In genomic region chr2:112031916-112032582, GRCh38 we compare ENCODE assay signal across 8 cellular contexts. TPM values are rescaled to one million over a fixed set of nuclear protein-coding genes. Genes with fewer than 3 reads are reported as not detected.
DNase-seq lines count a peak whose midpoint lies in the region; ATAC-seq, FAIRE-seq and TF ChIP-seq lines count a peak whose summit lies in the region.

No MANE protein-coding gene starts in this region.

- H3K79me2 ChIP-seq in hepatocyte (no peaks in the 10 kb centered on the region), smooth muscle cell (ENCODE audit: low read depth) (no peaks in the 10 kb centered on the region)

- TF ChIP-seq CTCF in VCaP (conservative IDR thresholded peaks at IDR 0.05), result no peak
- TF ChIP-seq CTCF in hepatocyte (IDR thresholded peaks at IDR 0.05; ENCODE audit: poor library complexity), result no peak
- no peak for TF ChIP-seq CTCF in smooth muscle cell (IDR thresholded peaks at IDR 0.05; ENCODE audit: borderline replicate concordance, insufficient read depth, poor library complexity, severe bottlenecking)
- TF ChIP-seq CTCF in kidney (IDR thresholded peaks at IDR 0.05; ENCODE audit: borderline replicate concordance, extremely low read depth, insufficient read depth), result no peak
- no peak for TF ChIP-seq CTCF in GM10248 (IDR thresholded peaks at IDR 0.05; ENCODE audit: control extremely low read depth, extremely low read depth, low read depth, missing control alignments)

- 33% methylated on average over 11 of the region's 11 CpGs for WGBS in hepatocyte (ENCODE audit: low lambda C conversion rate, missing lambda C conversion rate)
- 39% methylated on average over 11 of the region's 11 CpGs for WGBS in smooth muscle cell (ENCODE audit: low lambda C conversion rate)

- no peaks in the 10 kb centered on the region for H3K36me3 ChIP-seq in hepatocyte (replicated peaks; ENCODE audit: insufficient read depth, low read depth)
- no peaks in the 10 kb centered on the region for H3K36me3 ChIP-seq in smooth muscle cell (ENCODE audit: low read depth)
- H3K36me3 ChIP-seq in kidney (ENCODE audit: control insufficient read depth in 1 of 2, insufficient read depth in 2 of 2, low read length in 2 of 2), result peaks cover 0 to 2% of the 10 kb centered on the region in 2 donors

- FAIRE-seq in kidney (lab: Jason Lieb, UNC), result no peak

- H2AFZ ChIP-seq in hepatocyte (no peak overlapping the region), smooth muscle cell (ENCODE audit: low read depth) (peak overlapping the region; percentile 44)

- H3K4me3 ChIP-seq in hepatocyte (no peak overlapping the region), smooth muscle cell (peak overlapping the region; percentile 28), kidney (ENCODE audit: low read length in 2 of 2) (peak overlapping the region in 1 of 2 donors; percentile 5)

- ATAC-seq in HG02763 (IDR thresholded peaks at IDR 0.05; ENCODE audit: unreplicated experiment) (no peak), GM18502 (IDR thresholded peaks at IDR 0.05; ENCODE audit: poor library complexity, unreplicated experiment) (no peak)

- peaks cover 34% of the 10 kb centered on the region for H3F3A ChIP-seq in smooth muscle cell (ENCODE audit: low read depth)

- H3K9ac ChIP-seq in smooth muscle cell (ENCODE audit: low read depth) (no peak overlapping the region), kidney (ENCODE audit: low read length in 2 of 2) (no peak overlapping the region)

- no peaks in the 10 kb centered on the region for H4K20me1 ChIP-seq in hepatocyte (ENCODE audit: insufficient read depth, poor library complexity, severe bottlenecking)
- no peaks in the 10 kb centered on the region for H4K20me1 ChIP-seq in smooth muscle cell (ENCODE audit: low read depth)

- H3K27me3 ChIP-seq in hepatocyte, result no peaks in the 10 kb centered on the region
- no peaks in the 10 kb centered on the region for H3K27me3 ChIP-seq in smooth muscle cell (ENCODE audit: low read depth)

- CTCF ChIA-PET in GM10248 (lab: Yijun Ruan, JAX), result interaction anchor here (1.0 to 1.5 kb wide), 2 partner anchors 13 to 15 kb away, joined by 3 to 4 read pairs; no protein-coding TSS in a partner anchor

- H3K4me2 ChIP-seq in hepatocyte (peak overlapping the region; percentile 30), smooth muscle cell (peak overlapping the region; percentile 79)

- H3K27ac ChIP-seq in VCaP, result peak overlapping the region; percentile 79
- H3K27ac ChIP-seq in hepatocyte, result peak overlapping the region; percentile 71
- peak overlapping the region; percentile 82 for H3K27ac ChIP-seq in smooth muscle cell (ENCODE audit: low read depth)
- H3K27ac ChIP-seq in kidney (ENCODE audit: low read depth in 2 of 2, low read length in 2 of 2), result peak overlapping the region in 1 of 2 donors; percentile 39

- POLR2A ChIA-PET in GM10248 (lab: Yijun Ruan, JAX), result no interaction called here

- H3K9me3 ChIP-seq in hepatocyte (ENCODE audit: low read depth), result no peaks in the 10 kb centered on the region
- no peaks in the 10 kb centered on the region for H3K9me3 ChIP-seq in smooth muscle cell (replicated peaks; ENCODE audit: low read depth)
- no peaks in the 10 kb centered on the region for H3K9me3 ChIP-seq in kidney (ENCODE audit: control insufficient read depth in 1 of 2, low read length in 2 of 2)

- H3K4me1 ChIP-seq in hepatocyte (ENCODE audit: insufficient read depth) (peaks cover 22% of the 10 kb centered on the region), smooth muscle cell (ENCODE audit: low read depth) (peaks cover 20% of the 10 kb centered on the region), kidney (ENCODE audit: control insufficient read depth in 1 of 2, insufficient read depth in 1 of 2, low read depth in 1 of 2, low read length in 2 of 2) (peaks cover 5 to 12% of the 10 kb centered on the region in 2 donors)

- intact Hi-C loops in kidney (cut with DNase I), result no loop called here

- peak; percentile 64 for DNase-seq in HPDE6-E6E7 (ENCODE audit: extremely low spot score)
- DNase-seq in hepatocyte (ENCODE audit: low spot score), result no peak
- no peak for DNase-seq in smooth muscle cell (lab: John Stamatoyannopoulos, UW; ENCODE audit: unreplicated experiment)
- DNase-seq in kidney, result no peak
- DNase-seq in GM10248 (ENCODE audit: extremely low spot score), result no peak

- H3K9me2 ChIP-seq in hepatocyte (replicated peaks; ENCODE audit: insufficient read depth), result no peaks in the 10 kb centered on the region

RNA-seq across cellular contexts. Expression of gene TMEM87B, which starts 23.0 kb away (rescaled TPM):
- 39.5 and 59.5 TPM in 2 replicates for total RNA-seq in hepatocyte
- 16.9 and 21.1 TPM in 2 replicates for polyA plus RNA-seq in hepatocyte
- total RNA-seq in smooth muscle cell, result 109 and 117 TPM in 2 replicates
- polyA plus RNA-seq in smooth muscle cell, result 26.9 and 27.2 TPM in 2 replicates
- 21.9 TPM for total RNA-seq in kidney
- 6.5 TPM for polyA plus RNA-seq in kidney (ENCODE audit: insufficient read depth, low read depth, low replicate concordance)
